33 cellular contexts compared by ENCODE assay signal in genomic region chr11:126549273-126549585, GRCh38.
"Had no signal": no experiment of that assay in that cellular context is flagged by ENCODE, and none has a peak within 500 bp of the region (broad histone marks: within the 10 kb centered on the region; RNA-seq: fewer than 3 reads in every experiment).

No MANE protein-coding gene starts in this region.

- H3K27me3 ChIP-seq: ascending aorta, breast epithelium had no signal

- H3K4me3 ChIP-seq: ascending aorta, breast epithelium, PC-9 had no signal

- H2AFZ ChIP-seq: PC-9 had no signal

- H3K36me3 ChIP-seq: ascending aorta, breast epithelium, WERI-Rb-1 had no signal

- DNase-seq: activated CD4-positive, alpha-beta memory T cell treated with anti-CD3 and anti-CD28 coated beads, Interleukin-2, amount 10 ng/mL, durations not matched to agents 7 days and 5 days; activated CD4-positive, alpha-beta T cell treated with anti-CD3 and anti-CD28 coated beads for 1 hour; activated CD4-positive, alpha-beta T cell treated with anti-CD3 and anti-CD28 coated beads for 48 hours; activated CD4-positive, CD25-positive, alpha-beta regulatory T cell; activated CD8-positive, alpha-beta memory T cell treated with anti-CD3 and anti-CD28 coated beads for 24 hours; activated CD8-positive, alpha-beta memory T cell treated with anti-CD3 and anti-CD28 coated beads, Interleukin-2, amount 10 ng/mL, durations not matched to agents 7 days and 5 days; activated CD8-positive, alpha-beta memory T cell treated with anti-CD3 and anti-CD28 coated beads, Interleukin-2, amount 50 U/mL, for 48 hours; activated effector memory CD4-positive, alpha-beta T cell treated with Interleukin-2 at 50 U/mL for 16 hours; activated naive CD4-positive, alpha-beta T cell treated with anti-CD3 and anti-CD28 coated beads, Interleukin-2, amount 50 U/mL, for 16 hours; activated naive CD8-positive, alpha-beta T cell treated with anti-CD3 and anti-CD28 coated beads for 36 hours; activated T-cell treated with anti-CD3 and anti-CD28 coated beads, Interleukin-2, amount 50 U/mL, for 48 hours; amniotic stem cell; cerebellar nuclear complex; Karpas-422; KBM-7; NCI-H1105; NCI-H1436; NCI-H1694; NCI-H2029; NCI-H2107; NCI-H510A; NCI-H526; NCI-H748 treated with DMSO at 0.1 percent for 48 hours; NK-92 treated with Interleukin-12 subunit alpha and Interleukin-12 subunit beta, amount 100 ng/mL, for 24 hours; PC-9; SIG-M5; T-helper 1 cell; T1000; WERI-Rb-1 had no signal

- H3K36me3 Mint-ChIP-seq: activated CD8-positive, alpha-beta memory T cell treated with anti-CD3 and anti-CD28 coated beads, Interleukin-2, amount 10 ng/mL, durations not matched to agents 7 days and 5 days; activated naive CD8-positive, alpha-beta T cell treated with anti-CD3 and anti-CD28 coated beads for 36 hours; IgD-negative memory B cell had no signal

- H3K4me1 Mint-ChIP-seq: activated CD4-positive, alpha-beta memory T cell treated with anti-CD3 and anti-CD28 coated beads, Interleukin-2, amount 10 ng/mL, durations not matched to agents 7 days and 5 days; activated CD8-positive, alpha-beta memory T cell treated with anti-CD3 and anti-CD28 coated beads, Interleukin-2, amount 10 ng/mL, durations not matched to agents 7 days and 5 days; activated naive CD8-positive, alpha-beta T cell treated with anti-CD3 and anti-CD28 coated beads for 36 hours; IgD-negative memory B cell had no signal

- H3K9me3 ChIP-seq: ascending aorta, breast epithelium had no signal

- H3K9me3 Mint-ChIP-seq: activated CD4-positive, alpha-beta memory T cell treated with anti-CD3 and anti-CD28 coated beads, Interleukin-2, amount 10 ng/mL, durations not matched to agents 7 days and 5 days; activated naive CD8-positive, alpha-beta T cell treated with anti-CD3 and anti-CD28 coated beads for 36 hours; IgD-negative memory B cell had no signal

- H3K4me1 ChIP-seq: ascending aorta, breast epithelium had no signal

- H3K4me3 Mint-ChIP-seq: activated CD4-positive, alpha-beta memory T cell treated with anti-CD3 and anti-CD28 coated beads, Interleukin-2, amount 10 ng/mL, durations not matched to agents 7 days and 5 days; activated CD8-positive, alpha-beta memory T cell treated with anti-CD3 and anti-CD28 coated beads, Interleukin-2, amount 10 ng/mL, durations not matched to agents 7 days and 5 days; activated naive CD8-positive, alpha-beta T cell treated with anti-CD3 and anti-CD28 coated beads for 36 hours; IgD-negative memory B cell had no signal

- H3K4me2 ChIP-seq: PC-9 had no signal

- H3K27ac ChIP-seq: ascending aorta, breast epithelium, PC-9, RWPE1, WERI-Rb-1 had no signal

- H3K27ac Mint-ChIP-seq: activated CD4-positive, alpha-beta memory T cell treated with anti-CD3 and anti-CD28 coated beads, Interleukin-2, amount 10 ng/mL, durations not matched to agents 7 days and 5 days; activated CD8-positive, alpha-beta memory T cell treated with anti-CD3 and anti-CD28 coated beads, Interleukin-2, amount 10 ng/mL, durations not matched to agents 7 days and 5 days; activated naive CD8-positive, alpha-beta T cell treated with anti-CD3 and anti-CD28 coated beads for 36 hours; IgD-negative memory B cell had no signal
